ENCODE assay signal across 22 cellular contexts in the genomic region with DNA sequence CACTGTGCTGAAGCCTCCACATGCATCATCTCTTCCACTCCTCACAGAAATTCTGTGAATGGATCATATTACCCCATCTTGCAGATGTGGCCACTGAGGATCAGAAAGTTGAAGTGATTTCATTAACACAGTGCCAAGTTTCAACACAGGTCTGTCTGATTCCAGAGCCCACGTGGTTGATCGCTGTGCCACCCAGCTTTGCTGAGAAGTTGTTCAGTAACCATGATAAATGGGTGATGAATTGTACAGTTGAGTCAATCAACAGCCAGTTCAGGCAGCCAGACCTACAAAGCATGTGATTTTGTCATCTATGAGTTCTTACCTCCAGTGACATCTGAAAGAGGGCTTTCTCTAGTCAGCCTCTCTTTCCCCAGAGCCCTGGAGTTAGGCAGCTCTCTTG.
"Had no signal": no experiment of that assay in that cellular context is flagged by ENCODE, and none has a peak within 500 bp of the region (broad histone marks: within the 10 kb centered on the region; RNA-seq: fewer than 3 reads in every experiment).

No MANE protein-coding gene starts in this region.

- DNase-seq: activated B cell treated with CpG ODN at 0.5 μM for 24 hours; activated CD4-positive, alpha-beta T cell treated with anti-CD3 and anti-CD28 coated beads for 1 hour; activated CD4-positive, alpha-beta T cell treated with anti-CD3 and anti-CD28 coated beads, Interleukin-2, amount 10 ng/mL, durations not matched to agents 24 days and 14 days; activated CD4-positive, alpha-beta T cell treated with anti-CD3 and anti-CD28 coated beads, Interleukin-2, amount 50 U/mL, for 48 hours; activated gamma-delta T cell; activated naive CD4-positive, alpha-beta T cell treated with anti-CD3 and anti-CD28 coated beads for 36 hours; activated naive CD8-positive, alpha-beta T cell treated with anti-CD3 and anti-CD28 coated beads for 36 hours; activated T-cell treated with anti-CD3 and anti-CD28 coated beads for 4 hours; activated T-cell treated with anti-CD3 and anti-CD28 coated beads, Interleukin-2, amount 50 U/mL, for 48 hours; caudate nucleus; KG1; NCI-H1048; NCI-H1417; NCI-H1694 treated with DMSO at 0.1 percent for 48 hours; NCI-H2029 treated with DMSO at 0.1 percent for 48 hours; NCI-H510A treated with DMSO at 0.1 percent for 48 hours; PC-9; SIG-M5; T-helper 17 cell; T-helper 9 cell had no signal

- H3K4me3 ChIP-seq: PC-9 had no signal

- FAIRE-seq: TTC549 had no signal

- H3K27ac ChIP-seq: PC-9 had no signal

- ATAC-seq: activated T-helper 17 cell treated with anti-CD3 and anti-CD28 coated beads, Interleukin-2, amount 50 U/mL, for 72 hours; T-helper 17 cell had no signal
